In genomic region chr9:135301271-135302263, GRCh38 we compare ENCODE assay signal across 20 cellular contexts.
"Had no signal": no experiment of that assay in that cellular context is flagged by ENCODE, and none has a peak within 500 bp of the region (broad histone marks: within the 10 kb centered on the region; RNA-seq: fewer than 3 reads in every experiment).

No MANE protein-coding gene starts in this region.

- H3K36me3 Mint-ChIP-seq: activated naive CD4-positive, alpha-beta T cell treated with anti-CD3 and anti-CD28 coated beads, Interleukin-2, amount 50 U/mL, for 72 hours; naive thymus-derived CD8-positive, alpha-beta T cell; stimulated activated naive B cell treated with anti-CD40 and anti-IgM and Interleukin-4, amounts not matched to agents 10 μg/mL and 1 μg/mL and 100 μg/mL, for 72 hours had no signal

- H3K27ac ChIP-seq: adrenal gland, breast epithelium, coronary artery, gastroesophageal sphincter, heart left ventricle, thoracic aorta, upper lobe of right lung had no signal

- H3K36me3 ChIP-seq: adrenal gland, breast epithelium, gastroesophageal sphincter, heart left ventricle, thoracic aorta, upper lobe of right lung had no signal

- H3K4me1 ChIP-seq: adrenal gland, breast epithelium, gastroesophageal sphincter, upper lobe of right lung had no signal

- ATAC-seq: activated naive CD4-positive, alpha-beta T cell treated with anti-CD3 and anti-CD28 coated beads, Interleukin-2, amount 50 U/mL, for 72 hours; esophagus mucosa; gastroesophageal sphincter; heart left ventricle; naive thymus-derived CD8-positive, alpha-beta T cell; stimulated activated naive B cell treated with anti-CD40 and anti-IgM and Interleukin-4, amounts not matched to agents 10 μg/mL and 1 μg/mL and 100 μg/mL, for 72 hours; upper lobe of right lung had no signal

- H3K4me1 Mint-ChIP-seq: naive thymus-derived CD8-positive, alpha-beta T cell; stimulated activated naive B cell treated with anti-CD40 and anti-IgM and Interleukin-4, amounts not matched to agents 10 μg/mL and 1 μg/mL and 100 μg/mL, for 72 hours had no signal

- DNase-seq: activated CD4-positive, alpha-beta T cell treated with anti-CD3 and anti-CD28 coated beads, Interleukin-2, amount 50 U/mL, for 48 hours; activated gamma-delta T cell; activated T-cell treated with anti-CD3 and anti-CD28 coated beads, Interleukin-2, amount 50 U/mL, for 48 hours; heart left ventricle; kidney glomerular epithelial cell; retina; stimulated activated naive B cell treated with anti-CD40 and anti-IgM and Interleukin-4, amounts not matched to agents 10 μg/mL and 1 μg/mL and 100 μg/mL, for 72 hours; SW 1271; T-helper 2 cell; upper lobe of right lung had no signal

- H3K4me3 Mint-ChIP-seq: memory B cell; naive thymus-derived CD8-positive, alpha-beta T cell; stimulated activated naive B cell treated with anti-CD40 and anti-IgM and Interleukin-4, amounts not matched to agents 10 μg/mL and 1 μg/mL and 100 μg/mL, for 72 hours had no signal

- H3K27ac Mint-ChIP-seq: activated naive CD4-positive, alpha-beta T cell treated with anti-CD3 and anti-CD28 coated beads, Interleukin-2, amount 50 U/mL, for 72 hours; memory B cell; naive thymus-derived CD8-positive, alpha-beta T cell; stimulated activated naive B cell treated with anti-CD40 and anti-IgM and Interleukin-4, amounts not matched to agents 10 μg/mL and 1 μg/mL and 100 μg/mL, for 72 hours had no signal

- H3K9me3 ChIP-seq: adrenal gland, breast epithelium, gastroesophageal sphincter, heart left ventricle, thoracic aorta, upper lobe of right lung had no signal

- H3K4me3 ChIP-seq: adrenal gland, breast epithelium, coronary artery, gastroesophageal sphincter, heart left ventricle, thoracic aorta, upper lobe of right lung had no signal

- FAIRE-seq: astrocyte had no signal
